ENCODE assay signal across 8 cellular contexts in the genomic region with DNA sequence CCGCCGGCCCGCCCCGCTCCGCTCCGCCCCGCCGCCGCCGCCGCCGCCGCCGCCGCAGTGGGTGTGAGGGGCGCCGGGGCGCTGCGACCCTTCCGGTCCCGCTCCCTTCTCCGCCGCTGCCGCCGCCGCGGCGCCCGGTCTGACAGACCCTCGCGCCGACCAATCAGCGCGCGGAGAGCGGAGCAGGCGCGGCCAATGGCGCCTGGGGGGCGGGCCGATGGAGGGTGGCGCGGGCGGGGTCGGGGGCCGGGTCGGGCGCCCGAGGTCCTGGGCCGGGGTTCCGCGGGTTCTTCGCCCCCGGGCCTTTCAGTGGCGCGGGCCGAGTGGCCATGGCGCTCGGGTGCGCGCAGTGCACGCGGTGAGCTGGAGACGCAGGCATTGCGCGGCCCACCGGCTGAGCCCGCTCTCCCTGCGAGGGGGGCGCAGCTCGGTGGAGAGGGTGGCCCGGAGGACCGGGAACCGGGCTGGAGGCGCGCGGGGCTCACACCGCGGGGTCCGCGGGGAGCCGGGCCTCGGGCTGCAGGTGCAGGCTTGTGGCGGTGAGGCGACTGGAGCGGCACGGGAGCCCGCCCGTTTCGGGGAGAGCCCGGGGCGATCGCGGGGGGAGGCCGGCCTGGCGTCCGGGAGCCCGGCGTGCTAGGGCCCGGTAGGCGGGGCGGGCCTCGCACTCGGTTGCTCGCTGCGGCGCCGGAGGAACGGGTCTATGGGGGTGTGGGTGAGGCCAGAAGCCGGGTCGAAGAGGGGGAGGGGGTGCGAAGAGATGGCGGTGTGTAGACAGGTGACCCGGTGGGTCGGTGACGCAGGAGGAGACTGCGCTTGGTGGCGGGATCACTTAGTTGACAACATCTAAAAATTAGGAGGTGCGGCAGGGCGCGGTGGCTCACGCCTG. TPM values are rescaled to one million over a fixed set of nuclear protein-coding genes. Genes with fewer than 3 reads are reported as not detected.
DNase-seq lines count a peak whose midpoint lies in the region; ATAC-seq and TF ChIP-seq lines count a peak whose summit lies in the region.

A gene (minus strand): TSS at position 141 of the 889 bp plus-strand sequence. CDS start 11,522 bp downstream, outside the sequence.

- intact Hi-C loops in ovary (cut with DNase I) = loop anchor here (2.0 to 10.0 kb wide), 5 partner anchors 35 to 180 kb away; a partner anchor contains a TSS

- H3K27me3 Mint-ChIP-seq in glutamatergic neuron (ENCODE audit: unreplicated experiment) = peaks cover 9% of the 10 kb centered on the region

- peaks cover 22% of the 10 kb centered on the region for H3K4me1 Mint-ChIP-seq in glutamatergic neuron (ENCODE audit: low read depth, unreplicated experiment)

- TF ChIP-seq EP300 in ovary (IDR thresholded peaks at IDR 0.05) = no peak

- H3K9me3 ChIP-seq in ovary (no peaks in the 10 kb centered on the region), thoracic aorta (no peaks in the 10 kb centered on the region)

- H3K27ac ChIP-seq in ovary = peak within 1 kb of the TSS; percentile 79 to 90
- peak within 1 kb of the TSS; percentile 80 to 89 for H3K27ac ChIP-seq in thoracic aorta

- H3K36me3 ChIP-seq in ovary (no peaks in the 10 kb centered on the region), thoracic aorta (no peaks in the 10 kb centered on the region)

- WGBS in ovary, 3 donors = 0 to 1% (median 1%) methylated on average over 44 to 122 of the region's 122 CpGs

- H3K27ac Mint-ChIP-seq in activated naive CD4-positive, alpha-beta T cell treated with anti-CD3 and anti-CD28 coated beads, Interleukin-2, amount 50 U/mL, for 72 hours = peak within 1 kb of the TSS; percentile 93 to 98
- H3K27ac Mint-ChIP-seq in glutamatergic neuron (ENCODE audit: unreplicated experiment) = peak within 1 kb of the TSS; percentile 87

- H3K9me3 Mint-ChIP-seq in activated naive CD4-positive, alpha-beta T cell treated with anti-CD3 and anti-CD28 coated beads, Interleukin-2, amount 50 U/mL, for 72 hours = no peaks in the 10 kb centered on the region
- peaks cover 18% of the 10 kb centered on the region for H3K9me3 Mint-ChIP-seq in glutamatergic neuron (ENCODE audit: unreplicated experiment)

- H3K4me3 ChIP-seq in ovary (peak within 1 kb of the TSS; percentile 62), thoracic aorta (peak within 1 kb of the TSS; percentile 98)

- H3K4me1 ChIP-seq in ovary (ENCODE audit: insufficient read depth) (no peaks in the 10 kb centered on the region), thoracic aorta (ENCODE audit: control insufficient read depth in 1 of 2, low read depth in 2 of 2) (peaks cover 8 to 22% of the 10 kb centered on the region in 2 donors)

- DNase-seq in GM03348 (ENCODE audit: low spot score) (peak; percentile 99), GOT3 (lab: John Stamatoyannopoulos, UW) (peak; percentile 67), LoVo (ENCODE audit: low spot score) (peak; percentile 90), SKM-1 treated with dmso at 0.1 percent for 144 hours (lab: John Stamatoyannopoulos, UW; ENCODE audit: unreplicated experiment) (peak; percentile 79), glutamatergic neuron (peak; percentile 90), ovary (peak; percentile 80 to 88 (median 86)), thoracic aorta (ENCODE audit: low spot score) (no peak)
- DNase-seq in activated naive CD4-positive, alpha-beta T cell treated with anti-CD3 and anti-CD28 coated beads, Interleukin-2, amount 50 U/mL, for 72 hours (ENCODE audit: low spot score in 2 of 2) = peak; percentile 84 to 85

- peak within 1 kb of the TSS; percentile 95 for H3K4me3 Mint-ChIP-seq in glutamatergic neuron (ENCODE audit: unreplicated experiment)

- H3K27me3 ChIP-seq in ovary (no peaks in the 10 kb centered on the region), thoracic aorta (replicated peaks; ENCODE audit: insufficient read depth) (no peaks in the 10 kb centered on the region)

- TF ChIP-seq CTCF in glutamatergic neuron (IDR thresholded peaks at IDR 0.05; ENCODE audit: partially characterized antibody, unreplicated experiment) = no peak
- no peak for TF ChIP-seq CTCF in ovary (IDR thresholded peaks at IDR 0.05)
- TF ChIP-seq CTCF in thoracic aorta (IDR thresholded peaks at IDR 0.05) = no peak

- H3K36me3 Mint-ChIP-seq in activated naive CD4-positive, alpha-beta T cell treated with anti-CD3 and anti-CD28 coated beads, Interleukin-2, amount 50 U/mL, for 72 hours = peaks cover 6% of the 10 kb centered on the region in 2 donors
- peaks cover 6% of the 10 kb centered on the region for H3K36me3 Mint-ChIP-seq in glutamatergic neuron (ENCODE audit: unreplicated experiment)

- TF ChIP-seq POLR2A in ovary (IDR thresholded peaks at IDR 0.05) = no peak

- peak; percentile 85 to 88 for ATAC-seq in activated naive CD4-positive, alpha-beta T cell treated with anti-CD3 and anti-CD28 coated beads, Interleukin-2, amount 50 U/mL, for 72 hours
- peak; percentile 92 for ATAC-seq in thoracic aorta (ENCODE audit: insufficient number of reproducible peaks, low FRiP score, low read depth)

RNA-seq across cellular contexts. Expression of the gene that starts here (rescaled TPM):
- 10 to 100 TPM; 32.3 to 35.9 TPM for total RNA-seq in activated naive CD4-positive, alpha-beta T cell treated with anti-CD3 and anti-CD28 coated beads, Interleukin-2, amount 50 U/mL, for 72 hours
- total RNA-seq in glutamatergic neuron (ENCODE audit: unreplicated experiment) = 47.4 TPM
- 10 to 100 TPM; 25.6 to 35.9 (median 33.4) TPM for total RNA-seq in ovary
- polyA plus RNA-seq in ovary = 10 to 100 TPM; 12.8 to 28.8 TPM
- 10 to 100 TPM; 16.1 to 26.8 TPM for total RNA-seq in thoracic aorta
